Comparison of ENCODE assay signal across 1 cellular context in the genomic region with DNA sequence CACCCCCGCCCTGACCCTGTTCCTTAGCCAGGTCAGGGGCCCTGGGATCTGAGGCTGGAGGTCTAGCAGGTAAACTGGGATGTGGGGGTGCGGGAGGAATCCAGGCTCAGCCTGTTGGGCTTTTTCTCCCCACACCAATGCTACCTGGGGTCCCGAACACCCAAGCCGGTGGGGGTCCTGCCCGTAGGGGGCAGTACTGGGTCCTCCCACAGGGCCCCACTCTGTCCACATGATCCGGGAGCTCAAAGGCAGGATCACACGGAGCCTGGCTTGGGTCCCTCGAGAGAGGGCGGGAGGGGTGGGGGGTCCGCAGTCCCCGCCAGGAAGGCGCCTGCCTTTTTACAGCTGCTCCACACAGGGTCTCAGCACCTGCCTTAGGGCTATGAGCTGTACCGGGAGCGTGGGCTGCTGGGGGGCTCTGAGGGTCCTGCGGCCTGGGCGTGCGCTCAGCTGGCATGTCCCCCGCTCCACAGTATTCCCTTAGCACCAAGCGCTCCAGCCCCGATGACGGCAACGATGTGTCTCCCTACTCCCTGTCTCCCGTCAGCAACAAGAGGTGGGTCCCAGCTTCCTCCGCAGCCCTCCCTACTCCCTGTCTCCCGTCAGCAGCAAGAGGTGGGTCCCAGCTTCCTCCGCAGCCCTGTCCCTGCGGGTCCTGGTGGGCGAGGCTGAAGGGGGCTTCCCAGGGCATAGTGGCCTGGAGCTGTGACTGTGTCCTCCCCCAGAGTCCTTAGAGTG.
TF ChIP-seq lines count a peak whose summit lies in the region.

No MANE protein-coding gene starts in this region.

TF ChIP-seq in WTC11, 78 proteins besides CTCF, POLR2A, EP300 and RAD21 (continued from another document):
- TF ChIP-seq, protein P1, sequence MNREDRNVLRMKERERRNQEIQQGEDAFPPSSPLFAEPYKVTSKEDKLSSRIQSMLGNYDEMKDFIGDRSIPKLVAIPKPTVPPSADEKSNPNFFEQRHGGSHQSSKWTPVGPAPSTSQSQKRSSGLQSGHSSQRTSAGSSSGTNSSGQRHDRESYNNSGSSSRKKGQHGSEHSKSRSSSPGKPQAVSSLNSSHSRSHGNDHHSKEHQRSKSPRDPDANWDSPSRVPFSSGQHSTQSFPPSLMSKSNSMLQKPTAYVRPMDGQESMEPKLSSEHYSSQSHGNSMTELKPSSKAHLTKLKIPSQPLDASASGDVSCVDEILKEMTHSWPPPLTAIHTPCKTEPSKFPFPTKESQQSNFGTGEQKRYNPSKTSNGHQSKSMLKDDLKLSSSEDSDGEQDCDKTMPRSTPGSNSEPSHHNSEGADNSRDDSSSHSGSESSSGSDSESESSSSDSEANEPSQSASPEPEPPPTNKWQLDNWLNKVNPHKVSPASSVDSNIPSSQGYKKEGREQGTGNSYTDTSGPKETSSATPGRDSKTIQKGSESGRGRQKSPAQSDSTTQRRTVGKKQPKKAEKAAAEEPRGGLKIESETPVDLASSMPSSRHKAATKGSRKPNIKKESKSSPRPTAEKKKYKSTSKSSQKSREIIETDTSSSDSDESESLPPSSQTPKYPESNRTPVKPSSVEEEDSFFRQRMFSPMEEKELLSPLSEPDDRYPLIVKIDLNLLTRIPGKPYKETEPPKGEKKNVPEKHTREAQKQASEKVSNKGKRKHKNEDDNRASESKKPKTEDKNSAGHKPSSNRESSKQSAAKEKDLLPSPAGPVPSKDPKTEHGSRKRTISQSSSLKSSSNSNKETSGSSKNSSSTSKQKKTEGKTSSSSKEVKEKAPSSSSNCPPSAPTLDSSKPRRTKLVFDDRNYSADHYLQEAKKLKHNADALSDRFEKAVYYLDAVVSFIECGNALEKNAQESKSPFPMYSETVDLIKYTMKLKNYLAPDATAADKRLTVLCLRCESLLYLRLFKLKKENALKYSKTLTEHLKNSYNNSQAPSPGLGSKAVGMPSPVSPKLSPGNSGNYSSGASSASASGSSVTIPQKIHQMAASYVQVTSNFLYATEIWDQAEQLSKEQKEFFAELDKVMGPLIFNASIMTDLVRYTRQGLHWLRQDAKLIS (CRISPR knock-in tag; IDR thresholded peaks at IDR 0.05; ENCODE audit: borderline replicate concordance): no peak
- TF ChIP-seq TEAD4 (CRISPR knock-in tag; IDR thresholded peaks at IDR 0.05): no peak
- TF ChIP-seq ZNF396 (CRISPR knock-in tag; IDR thresholded peaks at IDR 0.05; ENCODE audit: borderline replicate concordance): no peak
- no peak for TF ChIP-seq FOXJ3 (CRISPR knock-in tag; IDR thresholded peaks at IDR 0.05; ENCODE audit: borderline replicate concordance)
- TF ChIP-seq, protein P2, sequence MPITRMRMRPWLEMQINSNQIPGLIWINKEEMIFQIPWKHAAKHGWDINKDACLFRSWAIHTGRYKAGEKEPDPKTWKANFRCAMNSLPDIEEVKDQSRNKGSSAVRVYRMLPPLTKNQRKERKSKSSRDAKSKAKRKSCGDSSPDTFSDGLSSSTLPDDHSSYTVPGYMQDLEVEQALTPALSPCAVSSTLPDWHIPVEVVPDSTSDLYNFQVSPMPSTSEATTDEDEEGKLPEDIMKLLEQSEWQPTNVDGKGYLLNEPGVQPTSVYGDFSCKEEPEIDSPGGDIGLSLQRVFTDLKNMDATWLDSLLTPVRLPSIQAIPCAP (CRISPR knock-in tag; IDR thresholded peaks at IDR 0.05): no peak
- no peak for TF ChIP-seq ZNF121 (CRISPR knock-in tag; IDR thresholded peaks at IDR 0.05)
- TF ChIP-seq NFE2L1 (CRISPR knock-in tag; IDR thresholded peaks at IDR 0.05): no peak
TF ChIP-seq in WTC11: peak in this region for 0.
